1 cellular context compared by ENCODE assay signal in the genomic region with DNA sequence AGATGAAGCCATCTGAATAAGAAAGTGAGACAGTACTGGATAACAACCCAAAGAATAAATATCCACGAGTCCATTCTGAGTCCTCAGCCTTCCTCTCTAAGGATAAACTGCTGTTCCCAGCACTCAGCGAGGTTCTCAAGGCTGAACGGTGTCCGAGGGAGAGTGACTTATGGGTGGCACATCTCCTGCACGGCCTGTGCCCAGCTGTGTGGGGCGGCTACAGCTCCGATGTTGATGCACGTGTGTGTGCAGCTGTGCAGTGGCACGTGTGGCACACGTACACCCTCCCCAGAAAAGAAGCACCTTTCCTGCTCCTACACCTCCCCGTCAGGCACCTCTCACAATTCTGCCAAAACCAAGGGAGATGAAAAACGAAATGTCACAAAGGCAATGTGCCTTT.
TF ChIP-seq lines count a peak whose summit lies in the region.

No MANE protein-coding gene starts in this region.

TF ChIP-seq in GM23338, 12 proteins besides CTCF, POLR2A, EP300 and RAD21 (continued from another document):
- TF ChIP-seq, protein P1, sequence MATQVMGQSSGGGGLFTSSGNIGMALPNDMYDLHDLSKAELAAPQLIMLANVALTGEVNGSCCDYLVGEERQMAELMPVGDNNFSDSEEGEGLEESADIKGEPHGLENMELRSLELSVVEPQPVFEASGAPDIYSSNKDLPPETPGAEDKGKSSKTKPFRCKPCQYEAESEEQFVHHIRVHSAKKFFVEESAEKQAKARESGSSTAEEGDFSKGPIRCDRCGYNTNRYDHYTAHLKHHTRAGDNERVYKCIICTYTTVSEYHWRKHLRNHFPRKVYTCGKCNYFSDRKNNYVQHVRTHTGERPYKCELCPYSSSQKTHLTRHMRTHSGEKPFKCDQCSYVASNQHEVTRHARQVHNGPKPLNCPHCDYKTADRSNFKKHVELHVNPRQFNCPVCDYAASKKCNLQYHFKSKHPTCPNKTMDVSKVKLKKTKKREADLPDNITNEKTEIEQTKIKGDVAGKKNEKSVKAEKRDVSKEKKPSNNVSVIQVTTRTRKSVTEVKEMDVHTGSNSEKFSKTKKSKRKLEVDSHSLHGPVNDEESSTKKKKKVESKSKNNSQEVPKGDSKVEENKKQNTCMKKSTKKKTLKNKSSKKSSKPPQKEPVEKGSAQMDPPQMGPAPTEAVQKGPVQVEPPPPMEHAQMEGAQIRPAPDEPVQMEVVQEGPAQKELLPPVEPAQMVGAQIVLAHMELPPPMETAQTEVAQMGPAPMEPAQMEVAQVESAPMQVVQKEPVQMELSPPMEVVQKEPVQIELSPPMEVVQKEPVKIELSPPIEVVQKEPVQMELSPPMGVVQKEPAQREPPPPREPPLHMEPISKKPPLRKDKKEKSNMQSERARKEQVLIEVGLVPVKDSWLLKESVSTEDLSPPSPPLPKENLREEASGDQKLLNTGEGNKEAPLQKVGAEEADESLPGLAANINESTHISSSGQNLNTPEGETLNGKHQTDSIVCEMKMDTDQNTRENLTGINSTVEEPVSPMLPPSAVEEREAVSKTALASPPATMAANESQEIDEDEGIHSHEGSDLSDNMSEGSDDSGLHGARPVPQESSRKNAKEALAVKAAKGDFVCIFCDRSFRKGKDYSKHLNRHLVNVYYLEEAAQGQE (IDR thresholded peaks at IDR 0.05; ENCODE audit: unreplicated experiment) = no peak
- no peak for TF ChIP-seq CREB1 (CRISPR knock-in tag; IDR thresholded peaks at IDR 0.05; ENCODE audit: low read depth)
- no peak for TF ChIP-seq ZNF331 (CRISPR knock-in tag; IDR thresholded peaks at IDR 0.05; ENCODE audit: low read depth)
- TF ChIP-seq ZNF114 (CRISPR knock-in tag; IDR thresholded peaks at IDR 0.05) = no peak
- TF ChIP-seq ZNF462 (CRISPR knock-in tag; IDR thresholded peaks at IDR 0.05) = no peak
- TF ChIP-seq NANOG (IDR thresholded peaks at IDR 0.05; ENCODE audit: borderline replicate concordance) = no peak
- no peak for TF ChIP-seq ETS1 (IDR thresholded peaks at IDR 0.05)
- no peak for TF ChIP-seq EZH2phosphoT487 (IDR thresholded peaks at IDR 0.05; ENCODE audit: unreplicated experiment)
- no peak for TF ChIP-seq STAT1 (IDR thresholded peaks at IDR 0.05; ENCODE audit: unreplicated experiment)
- no peak for TF ChIP-seq JUNB (IDR thresholded peaks at IDR 0.05; ENCODE audit: unreplicated experiment)
- TF ChIP-seq EZH2 (IDR thresholded peaks at IDR 0.05; ENCODE audit: low read depth, unreplicated experiment) = no peak
